6 cellular contexts compared by ENCODE assay signal in genomic region chr22:50581950-50582561, GRCh38. TPM values are rescaled to one million over a fixed set of nuclear protein-coding genes. Genes with fewer than 3 reads are reported as not detected.
A peak's percentile ranks its signal among the peaks of the same experiment; 100 is the strongest.
DNase-seq lines count a peak whose midpoint lies in the region; ATAC-seq and TF ChIP-seq lines count a peak whose summit lies in the region.

No MANE protein-coding gene starts in this region.

- ATAC-seq in Right ventricle myocardium inferior (no peak), Right ventricle myocardium superior (ENCODE audit: poor library complexity) (no peak), GM18519 (IDR thresholded peaks at IDR 0.05; ENCODE audit: low FRiP score, unreplicated experiment) (no peak)

- no peak for TF ChIP-seq EP300 in tibial nerve (IDR thresholded peaks at IDR 0.05)

- DNase-seq in Right ventricle myocardium inferior (ENCODE audit: missing footprints) (peak; percentile 78), Right ventricle myocardium superior (no peak), tibial nerve (ENCODE audit: low spot score in 2 of 2) (no peak)
- DNase-seq in activated CD4-positive, alpha-beta T cell treated with anti-CD3 and anti-CD28 coated beads for 48 hours: peak; percentile 59

- H3K9me3 ChIP-seq in iPS-18a (ENCODE audit: control insufficient read depth, low read depth, low read length): no peaks in the 10 kb centered on the region
- H3K9me3 ChIP-seq in tibial nerve: no peaks in the 10 kb centered on the region

- H3K27ac ChIP-seq in iPS-18a (ENCODE audit: low read length) (peak overlapping the region; percentile 88), tibial nerve (peak overlapping the region; percentile 92 to 99 (median 96))

- H3K4me1 ChIP-seq in iPS-18a (ENCODE audit: control insufficient read depth, low read depth, low read length) (peaks cover 5% of the 10 kb centered on the region), tibial nerve (peaks cover 0 to 42% (median 17%) of the 10 kb centered on the region in 4 donors)

- intact Hi-C loops in Right ventricle myocardium inferior (cut with DNase I): loop anchor here (5.0 kb wide), 1 partner anchor 75 kb away; the partner anchor contains the start of genes LMF2 and NCAPH2
- intact Hi-C loops in Right ventricle myocardium superior (cut with DNase I): loop anchor here (5.0 kb wide), 1 partner anchor 50 kb away; no protein-coding TSS in a partner anchor

- H3K27me3 ChIP-seq in iPS-18a (ENCODE audit: control insufficient read depth, insufficient read depth, low read length): no peaks in the 10 kb centered on the region
- H3K27me3 ChIP-seq in tibial nerve: peaks cover 0 to 12% of the 10 kb centered on the region in 2 donors

- no peak for TF ChIP-seq POLR2A in tibial nerve (IDR thresholded peaks at IDR 0.05)

- TF ChIP-seq CTCF in tibial nerve (IDR thresholded peaks at IDR 0.05): no peak

- peaks cover 7% of the 10 kb centered on the region for H3K36me3 ChIP-seq in iPS-18a (ENCODE audit: control insufficient read depth, low read depth, low read length)
- H3K36me3 ChIP-seq in tibial nerve: peaks cover 0 to 32% (median 0%) of the 10 kb centered on the region in 3 donors

- WGBS in tibial nerve, 2 donors: 12 to 17% methylated on average over 13 to 15 of the region's 45 CpGs

- H3K4me3 ChIP-seq in iPS-18a (ENCODE audit: low read length): peak overlapping the region; percentile 92
- peak overlapping the region; percentile 48 to 91 (median 88) for H3K4me3 ChIP-seq in tibial nerve

- peak overlapping the region; percentile 77 for H3K9ac ChIP-seq in iPS-18a (ENCODE audit: low read length)

RNA-seq across cellular contexts. Expression of gene CHKB, which starts 0.6 kb away (rescaled TPM):
- total RNA-seq in Right ventricle myocardium inferior (37.8 TPM), Right ventricle myocardium superior (36.0 TPM), tibial nerve (10 to 100 TPM; 55.9 to 95.4 (median 74.4) TPM)

RNA-seq across cellular contexts. Expression of gene CPT1B, which starts 3.8 kb away (rescaled TPM):
- total RNA-seq in Right ventricle myocardium inferior: 370 TPM
- total RNA-seq in Right ventricle myocardium superior: 402 TPM
- total RNA-seq in tibial nerve: 10 to 100 TPM in 3 of 4 donors, 1 to 10 TPM in 1; 7.2 to 22.6 (median 15.1) TPM

RNA-seq across cellular contexts. Expression of gene MAPK8IP2, which starts 18.5 kb away (rescaled TPM):
- 0.57 TPM for total RNA-seq in Right ventricle myocardium inferior
- total RNA-seq in Right ventricle myocardium superior: 0.62 TPM
- total RNA-seq in tibial nerve: 1 to 10 TPM; 3.0 to 6.1 (median 4.8) TPM

RNA-seq across cellular contexts. Expression of gene SYCE3, which starts 19.3 kb away (rescaled TPM):
- not detected for total RNA-seq in Right ventricle myocardium inferior
- not detected for total RNA-seq in Right ventricle myocardium superior
- not detected for total RNA-seq in tibial nerve

RNA-seq across cellular contexts. Expression of gene KLHDC7B, which starts 36.4 kb away (rescaled TPM):
- total RNA-seq in Right ventricle myocardium inferior: not detected
- total RNA-seq in Right ventricle myocardium superior: not detected
- under 1 TPM in 1 of 4 donors, not detected in 3; 0.90 TPM for total RNA-seq in tibial nerve

Comparison
In these comparisons a context has a peak if more than half of its experiments do, and no peak if none do; other contexts are left out.
1. DNase-seq: peak in Right ventricle myocardium inferior (single experiment) and activated CD4-positive, alpha-beta T cell treated with anti-CD3 and anti-CD28 coated beads for 48 hours (single experiment); none in Right ventricle myocardium superior (single experiment) and tibial nerve (0 of 2).
2. RNA of gene CPT1B, which starts 3.8 kb away (total RNA-seq): 402 TPM in Right ventricle myocardium superior (single experiment) and 370 TPM in Right ventricle myocardium inferior (single experiment); 7.2 to 22.6 TPM in tibial nerve; every median in the first group is over 10 times any median in the second.